In genomic region chr13:49456156-49456555, GRCh38 we compare ENCODE assay signal across 26 cellular contexts.
"Had no signal": no experiment of that assay in that cellular context is flagged by ENCODE, and none has a peak within 500 bp of the region (broad histone marks: within the 10 kb centered on the region; RNA-seq: fewer than 3 reads in every experiment).

No MANE protein-coding gene starts in this region.

- H3K9me3 ChIP-seq: left ventricle myocardium inferior, ovary, stomach, testis, thyroid gland, transverse colon, upper lobe of left lung, vagina had no signal

- H3K9me3 Mint-ChIP-seq: immature natural killer cell; mesothelial cell of epicardium; naive B cell; natural killer cell; nephron progenitor cell; stimulated activated naive B cell treated with anti-CD40 and anti-IgM and Interleukin-4, amounts not matched to agents 10 μg/mL and 1 μg/mL and 100 μg/mL, for 72 hours had no signal

- H3K27me3 Mint-ChIP-seq: naive B cell; progenitor cell of endocrine pancreas; stimulated activated naive B cell treated with anti-CD40 and anti-IgM and Interleukin-4, amounts not matched to agents 10 μg/mL and 1 μg/mL and 100 μg/mL, for 72 hours had no signal

- H3K4me3 Mint-ChIP-seq: immature natural killer cell; mesothelial cell of epicardium; naive B cell; natural killer cell; nephron progenitor cell; stimulated activated naive B cell treated with anti-CD40 and anti-IgM and Interleukin-4, amounts not matched to agents 10 μg/mL and 1 μg/mL and 100 μg/mL, for 72 hours had no signal

- H3K4me1 ChIP-seq: testis, vagina had no signal

- H3K4me1 Mint-ChIP-seq: nephron progenitor cell had no signal

- DNase-seq: immature natural killer cell; islet precursor cell; left ventricle myocardium inferior; mesendoderm; naive B cell; natural killer cell; nephron progenitor cell; ovary; right cardiac atrium; stimulated activated CD4-positive, alpha-beta T cell treated with anti-CD3 and anti-CD28 coated beads, Interleukin-12 subunit alpha, Interleukin-12 subunit beta, amount 100 ng/mL, for 4 hours; stimulated activated CD4-positive, alpha-beta T cell treated with anti-CD3 and anti-CD28 coated beads, Interleukin-15, amount 100 ng/mL, for 24 hours; stimulated activated CD4-positive, alpha-beta T cell treated with anti-CD3 and anti-CD28 coated beads, Interleukin-2, amount 100 ng/mL, for 24 hours; stimulated activated CD4-positive, alpha-beta T cell treated with anti-CD3 and anti-CD28 coated beads, Interleukin-4, amount 100 ng/mL, for 1 hour; stimulated activated naive B cell treated with anti-CD40 and anti-IgM and Interleukin-4, amounts not matched to agents 10 μg/mL and 1 μg/mL and 100 μg/mL, for 72 hours; stimulated activated naive CD8-positive, alpha-beta T cell treated with anti-CD3 and anti-CD28 coated beads, Interleukin-15, Interleukin-2, amounts not matched to agents 100 U/mL and 50 U/mL, for 24 hours; stomach; testis; thyroid gland; transverse colon; upper lobe of left lung had no signal

- ATAC-seq: natural killer cell; right cardiac atrium; sciatic nerve; stimulated activated naive B cell treated with anti-CD40 and anti-IgM and Interleukin-4, amounts not matched to agents 10 μg/mL and 1 μg/mL and 100 μg/mL, for 72 hours; stimulated activated naive CD8-positive, alpha-beta T cell treated with anti-CD3 and anti-CD28 coated beads, Interleukin-15, Interleukin-2, amounts not matched to agents 100 U/mL and 50 U/mL, for 24 hours had no signal

- H3K36me3 Mint-ChIP-seq: natural killer cell had no signal

- H3K36me3 ChIP-seq: ovary, thyroid gland had no signal

- H3K27ac Mint-ChIP-seq: mesothelial cell of epicardium; nephron progenitor cell; progenitor cell of endocrine pancreas; stimulated activated naive B cell treated with anti-CD40 and anti-IgM and Interleukin-4, amounts not matched to agents 10 μg/mL and 1 μg/mL and 100 μg/mL, for 72 hours had no signal

- H3K4me3 ChIP-seq: left ventricle myocardium inferior, lung, ovary, skin epidermis, stomach, testis, thyroid gland, transverse colon, upper lobe of left lung, vagina had no signal

- H3K27ac ChIP-seq: left ventricle myocardium inferior, ovary, skin epidermis, stomach, testis, thyroid gland, transverse colon, upper lobe of left lung, vagina had no signal

- H3K27me3 ChIP-seq: ovary, stomach, testis, thyroid gland, transverse colon, upper lobe of left lung, vagina had no signal
